Comparison of ENCODE assay signal across 1 cellular context in genomic region chr5:122774519-122774860, GRCh38.
TF ChIP-seq lines count a peak whose summit lies in the region.

No MANE protein-coding gene starts in this region.

TF ChIP-seq in HepG2, 621 proteins besides CTCF, POLR2A, EP300 and RAD21 (continued from another document):
- TF ChIP-seq PRDM10 (CRISPR knock-in tag; IDR thresholded peaks at IDR 0.05; ENCODE audit: low read depth) (peak; percentile 28; the same call in 1 of the 2 replicates), ZNF644 (CRISPR knock-in tag; IDR thresholded peaks at IDR 0.05; ENCODE audit: low read depth) (0 out of 2 replicates have a peak, but pooled peaks have one; percentile 6), GATAD2A (CRISPR knock-in tag; IDR thresholded peaks at IDR 0.05) (0 out of 2 replicates have a peak, but pooled peaks have one; percentile 13), ZBTB40 (IDR thresholded peaks at IDR 0.05) (no peak), ZBTB40 (CRISPR knock-in tag; IDR thresholded peaks at IDR 0.05) (0 out of 2 replicates have a peak, but pooled peaks have one; percentile 45), ZBTB7B (CRISPR knock-in tag; IDR thresholded peaks at IDR 0.05) (peak; percentile 11; the same call in 1 of the 2 replicates), RNF2 (conservative IDR thresholded peaks at IDR 0.05; ENCODE audit: low read depth) (no peak), SP140L (CRISPR knock-in tag; IDR thresholded peaks at IDR 0.05; ENCODE audit: borderline replicate concordance) (0 out of 2 replicates have a peak, but pooled peaks have one; percentile 30), NFKBIZ (CRISPR knock-in tag; IDR thresholded peaks at IDR 0.05) (no peak), JUNB (CRISPR knock-in tag; IDR thresholded peaks at IDR 0.05; ENCODE audit: borderline replicate concordance) (no peak), ZNF670 (CRISPR knock-in tag; IDR thresholded peaks at IDR 0.05; ENCODE audit: borderline replicate concordance) (0 out of 2 replicates have a peak, but pooled peaks have one; percentile 40)
